In genomic region chr3:105755121-105755886, GRCh38 we compare ENCODE assay signal across 21 cellular contexts.
DNase-seq lines count a peak whose midpoint lies in the region; ATAC-seq and TF ChIP-seq lines count a peak whose summit lies in the region.
"Had no signal": no experiment of that assay in that cellular context is flagged by ENCODE, and none has a peak within 500 bp of the region (broad histone marks: within the 10 kb centered on the region; RNA-seq: fewer than 3 reads in every experiment).

No MANE protein-coding gene starts in this region.

- POLR2A ChIA-PET in GM10248 (lab: Yijun Ruan, JAX): no interaction called here

- ATAC-seq in activated T-helper 17 cell treated with anti-CD3 and anti-CD28 coated beads, Interleukin-2, amount 50 U/mL, for 72 hours (replicated peaks): peak; percentile 54
- ATAC-seq in GM19395 (IDR thresholded peaks at IDR 0.05; ENCODE audit: unreplicated experiment): no peak
- ATAC-seq: K562, left cardiac atrium had no signal

- H3K36me3 Mint-ChIP-seq in activated naive CD4-positive, alpha-beta T cell treated with anti-CD3 and anti-CD28 coated beads, Interleukin-2, amount 50 U/mL, for 24 hours: peaks cover 24% of the 10 kb centered on the region
- peaks cover 87% of the 10 kb centered on the region for H3K36me3 Mint-ChIP-seq in activated T-helper 17 cell treated with anti-CD3 and anti-CD28 coated beads, Interleukin-2, amount 50 U/mL, for 72 hours (ENCODE audit: low read depth)
- peaks cover 9% of the 10 kb centered on the region for H3K36me3 Mint-ChIP-seq in glutamatergic neuron (ENCODE audit: unreplicated experiment)

- peak overlapping the region; percentile 91 for H3K27ac Mint-ChIP-seq in activated naive CD4-positive, alpha-beta T cell treated with anti-CD3 and anti-CD28 coated beads, Interleukin-2, amount 50 U/mL, for 24 hours
- peak overlapping the region; percentile 70 for H3K27ac Mint-ChIP-seq in activated T-helper 17 cell treated with anti-CD3 and anti-CD28 coated beads, Interleukin-2, amount 50 U/mL, for 72 hours
- peak overlapping the region; percentile 78 for H3K27ac Mint-ChIP-seq in glutamatergic neuron (ENCODE audit: unreplicated experiment)
- H3K27ac Mint-ChIP-seq: stimulated activated naive B cell treated with anti-CD40 and anti-IgM and Interleukin-4, amounts not matched to agents 10 μg/mL and 1 μg/mL and 100 μg/mL, for 72 hours had no signal

- H3K4me3 Mint-ChIP-seq in activated naive CD4-positive, alpha-beta T cell treated with anti-CD3 and anti-CD28 coated beads, Interleukin-2, amount 50 U/mL, for 24 hours: peak overlapping the region; percentile 16
- peak overlapping the region; percentile 31 for H3K4me3 Mint-ChIP-seq in activated T-helper 17 cell treated with anti-CD3 and anti-CD28 coated beads, Interleukin-2, amount 50 U/mL, for 72 hours
- H3K4me3 Mint-ChIP-seq in glutamatergic neuron (ENCODE audit: unreplicated experiment): no peak overlapping the region
- H3K4me3 Mint-ChIP-seq: CD14-positive monocyte; stimulated activated naive B cell treated with anti-CD40 and anti-IgM and Interleukin-4, amounts not matched to agents 10 μg/mL and 1 μg/mL and 100 μg/mL, for 72 hours had no signal

- H3K27me3 Mint-ChIP-seq in activated naive CD4-positive, alpha-beta T cell treated with anti-CD3 and anti-CD28 coated beads, Interleukin-2, amount 50 U/mL, for 24 hours: no peaks in the 10 kb centered on the region
- H3K27me3 Mint-ChIP-seq in activated T-helper 17 cell treated with anti-CD3 and anti-CD28 coated beads, Interleukin-2, amount 50 U/mL, for 72 hours: no peaks in the 10 kb centered on the region
- peaks cover 10% of the 10 kb centered on the region for H3K27me3 Mint-ChIP-seq in glutamatergic neuron (ENCODE audit: unreplicated experiment)
- H3K27me3 Mint-ChIP-seq: stimulated activated naive B cell treated with anti-CD40 and anti-IgM and Interleukin-4, amounts not matched to agents 10 μg/mL and 1 μg/mL and 100 μg/mL, for 72 hours had no signal

- no peak for DNase-seq in activated naive CD4-positive, alpha-beta T cell treated with Interleukin-2 at 50 U/mL for 16 hours
- DNase-seq in glutamatergic neuron (no peak), NCI-H1417 (lab: John Stamatoyannopoulos, UW) (no peak), GM10248 (ENCODE audit: extremely low spot score) (no peak), DMS114 treated with DMSO at 0.1 percent for 48 hours (lab: John Stamatoyannopoulos, UW; ENCODE audit: unreplicated experiment) (no peak)
- DNase-seq: activated CD8-positive, alpha-beta memory T cell treated with anti-CD3 and anti-CD28 coated beads for 24 hours; activated effector memory CD4-positive, alpha-beta T cell treated with Interleukin-2 at 50 U/mL for 16 hours; central memory CD4-positive, alpha-beta T cell; DMS53; effector CD4-positive, alpha-beta T cell; left cardiac atrium; MM.1S; NCI-H146; posterior cingulate gyrus; stimulated activated naive B cell treated with anti-CD40 and anti-IgM and Interleukin-4, amounts not matched to agents 10 μg/mL and 1 μg/mL and 100 μg/mL, for 72 hours; thyroid gland had no signal

- H3K9me3 Mint-ChIP-seq in activated naive CD4-positive, alpha-beta T cell treated with anti-CD3 and anti-CD28 coated beads, Interleukin-2, amount 50 U/mL, for 24 hours: no peaks in the 10 kb centered on the region
- H3K9me3 Mint-ChIP-seq in activated T-helper 17 cell treated with anti-CD3 and anti-CD28 coated beads, Interleukin-2, amount 50 U/mL, for 72 hours: peaks cover 3% of the 10 kb centered on the region
- H3K9me3 Mint-ChIP-seq in glutamatergic neuron (ENCODE audit: unreplicated experiment): peaks cover 18% of the 10 kb centered on the region

- peaks cover 84% of the 10 kb centered on the region for H3K4me1 Mint-ChIP-seq in activated naive CD4-positive, alpha-beta T cell treated with anti-CD3 and anti-CD28 coated beads, Interleukin-2, amount 50 U/mL, for 24 hours
- peaks cover 32% of the 10 kb centered on the region for H3K4me1 Mint-ChIP-seq in activated T-helper 17 cell treated with anti-CD3 and anti-CD28 coated beads, Interleukin-2, amount 50 U/mL, for 72 hours
- peaks cover 24% of the 10 kb centered on the region for H3K4me1 Mint-ChIP-seq in glutamatergic neuron (ENCODE audit: low read depth, unreplicated experiment)

- TF ChIP-seq CTCF in glutamatergic neuron (IDR thresholded peaks at IDR 0.05; ENCODE audit: partially characterized antibody, unreplicated experiment): no peak
- TF ChIP-seq CTCF in GM10248 (IDR thresholded peaks at IDR 0.05; ENCODE audit: control extremely low read depth, extremely low read depth, low read depth, missing control alignments): no peak

- CTCF ChIA-PET in GM10248 (lab: Yijun Ruan, JAX): no interaction called here
